14 cellular contexts compared by ENCODE assay signal in genomic region chr7:27123021-27123476, GRCh38. TPM values are rescaled to one million over a fixed set of nuclear protein-coding genes. Genes with fewer than 3 reads are reported as not detected.
DNase-seq lines count a peak whose midpoint lies in the region; ATAC-seq, FAIRE-seq and TF ChIP-seq lines count a peak whose summit lies in the region.
"Had no signal": no experiment of that assay in that cellular context is flagged by ENCODE, and none has a peak within 500 bp of the region (broad histone marks: within the 10 kb centered on the region; RNA-seq: fewer than 3 reads in every experiment).

No MANE protein-coding gene starts in this region.

- H3K27ac ChIP-seq in astrocyte (ENCODE audit: low read depth, low read length) = peak overlapping the region; percentile 84

- H4K20me1 ChIP-seq in astrocyte (ENCODE audit: insufficient read depth, low read length) = no peaks in the 10 kb centered on the region

- POLR2A ChIA-PET in activated CD4-positive, alpha-beta memory T cell treated with anti-CD3 and anti-CD28 coated beads, Interleukin-2, amount 10 ng/mL, durations not matched to agents 7 days and 5 days (lab: Charles Lee) = no interaction called here

- H3K4me3 Mint-ChIP-seq in astrocyte (ENCODE audit: unreplicated experiment) (no peak overlapping the region), progenitor cell of endocrine pancreas (ENCODE audit: low read depth) (peak overlapping the region; percentile 97)
- H3K4me3 Mint-ChIP-seq in stimulated activated naive CD8-positive, alpha-beta T cell treated with anti-CD3 and anti-CD28 coated beads, Interleukin-15, amount 100 ng/mL, for 72 hours = no peak overlapping the region
- H3K4me3 Mint-ChIP-seq in activated CD4-positive, alpha-beta memory T cell treated with anti-CD3 and anti-CD28 coated beads, Interleukin-2, amount 10 ng/mL, durations not matched to agents 7 days and 5 days = no peak overlapping the region
- H3K4me3 Mint-ChIP-seq: stimulated activated memory B cell treated with anti-CD40 and anti-IgM and Interleukin-4, amounts not matched to agents 10 μg/mL and 1 μg/mL and 100 μg/mL, for 72 hours had no signal

- H3K9me3 Mint-ChIP-seq in astrocyte (ENCODE audit: unreplicated experiment) (peaks cover 49% of the 10 kb centered on the region), progenitor cell of endocrine pancreas (ENCODE audit: low read depth) (no peaks in the 10 kb centered on the region)
- H3K9me3 Mint-ChIP-seq in stimulated activated naive CD8-positive, alpha-beta T cell treated with anti-CD3 and anti-CD28 coated beads, Interleukin-15, amount 100 ng/mL, for 72 hours = no peaks in the 10 kb centered on the region
- H3K9me3 Mint-ChIP-seq in activated CD4-positive, alpha-beta memory T cell treated with anti-CD3 and anti-CD28 coated beads, Interleukin-2, amount 10 ng/mL, durations not matched to agents 7 days and 5 days = no peaks in the 10 kb centered on the region
- H3K9me3 Mint-ChIP-seq: stimulated activated memory B cell treated with anti-CD40 and anti-IgM and Interleukin-4, amounts not matched to agents 10 μg/mL and 1 μg/mL and 100 μg/mL, for 72 hours had no signal

- H3K9me3 ChIP-seq in astrocyte (ENCODE audit: insufficient read depth, low read depth, low read length) (no peaks in the 10 kb centered on the region), iPS-15b (ENCODE audit: control insufficient read depth, insufficient read depth, low read length) (no peaks in the 10 kb centered on the region)

- H3K4me2 ChIP-seq in astrocyte (ENCODE audit: low read length) = peak overlapping the region; percentile 83

- H3K79me2 ChIP-seq in astrocyte (ENCODE audit: insufficient read depth, low read length) = peaks cover 29% of the 10 kb centered on the region

- ATAC-seq in stimulated activated naive CD8-positive, alpha-beta T cell treated with anti-CD3 and anti-CD28 coated beads, Interleukin-15, amount 100 ng/mL, for 72 hours = no peak
- ATAC-seq: left cardiac atrium had no signal

- H3K4me1 Mint-ChIP-seq in astrocyte (ENCODE audit: low read depth, unreplicated experiment) (peaks cover 2% of the 10 kb centered on the region), progenitor cell of endocrine pancreas (ENCODE audit: low read depth) (peaks cover 94% of the 10 kb centered on the region)
- H3K4me1 Mint-ChIP-seq in stimulated activated naive CD8-positive, alpha-beta T cell treated with anti-CD3 and anti-CD28 coated beads, Interleukin-15, amount 100 ng/mL, for 72 hours = no peaks in the 10 kb centered on the region
- no peaks in the 10 kb centered on the region for H3K4me1 Mint-ChIP-seq in activated CD4-positive, alpha-beta memory T cell treated with anti-CD3 and anti-CD28 coated beads, Interleukin-2, amount 10 ng/mL, durations not matched to agents 7 days and 5 days
- H3K4me1 Mint-ChIP-seq: stimulated activated memory B cell treated with anti-CD40 and anti-IgM and Interleukin-4, amounts not matched to agents 10 μg/mL and 1 μg/mL and 100 μg/mL, for 72 hours had no signal

- H3K27ac Mint-ChIP-seq in astrocyte (ENCODE audit: unreplicated experiment) (no peak overlapping the region), progenitor cell of endocrine pancreas (peak overlapping the region; percentile 99)
- H3K27ac Mint-ChIP-seq in stimulated activated naive CD8-positive, alpha-beta T cell treated with anti-CD3 and anti-CD28 coated beads, Interleukin-15, amount 100 ng/mL, for 72 hours = no peak overlapping the region
- H3K27ac Mint-ChIP-seq in activated CD4-positive, alpha-beta memory T cell treated with anti-CD3 and anti-CD28 coated beads, Interleukin-2, amount 10 ng/mL, durations not matched to agents 7 days and 5 days = no peak overlapping the region
- H3K27ac Mint-ChIP-seq: stimulated activated memory B cell treated with anti-CD40 and anti-IgM and Interleukin-4, amounts not matched to agents 10 μg/mL and 1 μg/mL and 100 μg/mL, for 72 hours had no signal

- H3K36me3 ChIP-seq in astrocyte (ENCODE audit: insufficient read depth, low read length) (no peaks in the 10 kb centered on the region), iPS-15b (ENCODE audit: control insufficient read depth, insufficient read depth, low read length) (no peaks in the 10 kb centered on the region)

- FAIRE-seq in G401.6 (lab: Jason Lieb, UNC) = peak; percentile 78
- FAIRE-seq in astrocyte (lab: Jason Lieb, UNC) = no peak

- H3K9ac ChIP-seq in astrocyte (ENCODE audit: low read length) = peak overlapping the region; percentile 83
- no peak overlapping the region for H3K9ac ChIP-seq in iPS-15b (ENCODE audit: low read depth, low read length)

- TF ChIP-seq CTCF in astrocyte (IDR thresholded peaks at IDR 0.05; ENCODE audit: insufficient read depth, low read depth, low read length) = no peak
- no peak for TF ChIP-seq CTCF in progenitor cell of endocrine pancreas (IDR thresholded peaks at IDR 0.05; ENCODE audit: unreplicated experiment)

- H3K27me3 ChIP-seq in astrocyte (ENCODE audit: insufficient read depth, low read length) (peaks cover 69% of the 10 kb centered on the region), iPS-15b (ENCODE audit: control insufficient read depth, insufficient read depth, low read length) (peaks cover 100% of the 10 kb centered on the region)

- CTCF ChIA-PET in activated CD4-positive, alpha-beta memory T cell treated with anti-CD3 and anti-CD28 coated beads, Interleukin-2, amount 10 ng/mL, durations not matched to agents 7 days and 5 days (lab: Charles Lee) = no interaction called here

- H3K36me3 Mint-ChIP-seq in astrocyte (ENCODE audit: low read depth, unreplicated experiment) (peaks cover 2% of the 10 kb centered on the region), progenitor cell of endocrine pancreas (ENCODE audit: insufficient read depth) (peaks cover 9% of the 10 kb centered on the region)
- H3K36me3 Mint-ChIP-seq in activated CD4-positive, alpha-beta memory T cell treated with anti-CD3 and anti-CD28 coated beads, Interleukin-2, amount 10 ng/mL, durations not matched to agents 7 days and 5 days (ENCODE audit: low read depth) = no peaks in the 10 kb centered on the region
- H3K36me3 Mint-ChIP-seq: stimulated activated memory B cell treated with anti-CD40 and anti-IgM and Interleukin-4, amounts not matched to agents 10 μg/mL and 1 μg/mL and 100 μg/mL, for 72 hours had no signal

- DNase-seq in astrocyte (ENCODE audit: low read depth) = peak; percentile 64
- DNase-seq in progenitor cell of endocrine pancreas (ENCODE audit: low spot score, unreplicated experiment) = no peak
- no peak for DNase-seq in germinal center (ENCODE audit: low spot score)
- no peak for DNase-seq in stimulated activated naive CD8-positive, alpha-beta T cell treated with anti-CD3 and anti-CD28 coated beads, Interleukin-15, amount 100 ng/mL, for 72 hours
- no peak for DNase-seq in AG20443 (ENCODE audit: low spot score)
- DNase-seq in activated CD4-positive, alpha-beta memory T cell treated with anti-CD3 and anti-CD28 coated beads, Interleukin-2, amount 10 ng/mL, durations not matched to agents 7 days and 5 days = no peak
- DNase-seq: activated naive CD4-positive, alpha-beta T cell; cerebellar nuclear complex; foreskin fibroblast; left cardiac atrium had no signal

- H3K4me3 ChIP-seq in astrocyte (ENCODE audit: insufficient read depth, low read depth, low read length) = peak overlapping the region; percentile 60
- H3K4me3 ChIP-seq in iPS-15b (ENCODE audit: low read depth, low read length) = peak overlapping the region; percentile 33

- H3K27me3 Mint-ChIP-seq in astrocyte (ENCODE audit: low read depth, unreplicated experiment) = peaks cover 99% of the 10 kb centered on the region
- no peaks in the 10 kb centered on the region for H3K27me3 Mint-ChIP-seq in progenitor cell of endocrine pancreas
- H3K27me3 Mint-ChIP-seq in stimulated activated naive CD8-positive, alpha-beta T cell treated with anti-CD3 and anti-CD28 coated beads, Interleukin-15, amount 100 ng/mL, for 72 hours = peaks cover 38% of the 10 kb centered on the region
- H3K27me3 Mint-ChIP-seq in activated CD4-positive, alpha-beta memory T cell treated with anti-CD3 and anti-CD28 coated beads, Interleukin-2, amount 10 ng/mL, durations not matched to agents 7 days and 5 days = peaks cover 23% of the 10 kb centered on the region

- no peak overlapping the region for H2AFZ ChIP-seq in astrocyte (ENCODE audit: low read depth, low read length)

- peaks cover 11% of the 10 kb centered on the region for H3K4me1 ChIP-seq in astrocyte (ENCODE audit: insufficient read depth, low read length)
- no peaks in the 10 kb centered on the region for H3K4me1 ChIP-seq in iPS-15b (ENCODE audit: control insufficient read depth, insufficient read depth, low read length)

RNA-seq across cellular contexts. Expression of gene HOXA4, which starts 7.5 kb away (rescaled TPM):
- total RNA-seq in astrocyte = not detected in 2 replicates
- total RNA-seq in progenitor cell of endocrine pancreas = 13.7 TPM in 2 replicates
- total RNA-seq in activated CD4-positive, alpha-beta memory T cell treated with anti-CD3 and anti-CD28 coated beads, Interleukin-2, amount 10 ng/mL, durations not matched to agents 7 days and 5 days = under 1 TPM in 1 of 2 experiments, not detected in 1; 0.15 TPM

RNA-seq across cellular contexts. Expression of gene HOXA5, which starts 20.4 kb away (rescaled TPM):
- not detected in 2 replicates for total RNA-seq in astrocyte
- total RNA-seq in progenitor cell of endocrine pancreas = 12.6 and 18.1 TPM in 2 replicates
- not detected for total RNA-seq in activated CD4-positive, alpha-beta memory T cell treated with anti-CD3 and anti-CD28 coated beads, Interleukin-2, amount 10 ng/mL, durations not matched to agents 7 days and 5 days
- total RNA-seq: T-helper 1 cell treated with Interleukin-12 subunit alpha and Interleukin-12 subunit beta and Interleukin-4 antibody, amounts not matched to agents 30 ng/mL and 1 ng/mL, for 36 hours had no signal

RNA-seq across cellular contexts. Expression of gene HOXA2, which starts 20.6 kb away (rescaled TPM):
- total RNA-seq in astrocyte = not detected in 2 replicates
- total RNA-seq in progenitor cell of endocrine pancreas = 17.9 and 18.6 TPM in 2 replicates
- total RNA-seq in activated CD4-positive, alpha-beta memory T cell treated with anti-CD3 and anti-CD28 coated beads, Interleukin-2, amount 10 ng/mL, durations not matched to agents 7 days and 5 days = not detected
- total RNA-seq: T-helper 1 cell treated with Interleukin-12 subunit alpha and Interleukin-12 subunit beta and Interleukin-4 antibody, amounts not matched to agents 30 ng/mL and 1 ng/mL, for 36 hours had no signal

RNA-seq across cellular contexts. Expression of gene HOXA6, which starts 24.5 kb away (rescaled TPM):
- total RNA-seq in astrocyte (not detected in 2 replicates), progenitor cell of endocrine pancreas (0.38 TPM in 1 of 2 replicates, not detected in the other)
- not detected for total RNA-seq in activated CD4-positive, alpha-beta memory T cell treated with anti-CD3 and anti-CD28 coated beads, Interleukin-2, amount 10 ng/mL, durations not matched to agents 7 days and 5 days
- total RNA-seq: left cardiac atrium; T-helper 1 cell treated with Interleukin-12 subunit alpha and Interleukin-12 subunit beta and Interleukin-4 antibody, amounts not matched to agents 30 ng/mL and 1 ng/mL, for 36 hours had no signal

RNA-seq across cellular contexts. Expression of gene HOXA1, which starts 27.2 kb away (rescaled TPM):
- 0.23 TPM in 1 of 2 replicates, not detected in the other for total RNA-seq in astrocyte
- 27.4 and 31.2 TPM in 2 replicates for total RNA-seq in progenitor cell of endocrine pancreas
- under 1 TPM; 0.70 to 0.86 TPM for total RNA-seq in activated CD4-positive, alpha-beta memory T cell treated with anti-CD3 and anti-CD28 coated beads, Interleukin-2, amount 10 ng/mL, durations not matched to agents 7 days and 5 days

Comparison
In these comparisons a context has a peak if more than half of its experiments do, and no peak if none do; other contexts are left out.
1. RNA of gene HOXA4, which starts 7.5 kb away (total RNA-seq): 13.7 TPM in progenitor cell of endocrine pancreas; 0.15 TPM in activated CD4-positive, alpha-beta memory T cell treated with anti-CD3 and anti-CD28 coated beads, Interleukin-2, amount 10 ng/mL, durations not matched to agents 7 days and 5 days and not detected in astrocyte; every median in the first group is over 10 times any median in the second.
2. RNA of gene HOXA5, which starts 20.4 kb away (total RNA-seq): 12.6 to 18.1 TPM in progenitor cell of endocrine pancreas; not detected in astrocyte and not detected in activated CD4-positive, alpha-beta memory T cell treated with anti-CD3 and anti-CD28 coated beads, Interleukin-2, amount 10 ng/mL, durations not matched to agents 7 days and 5 days; every median in the first group is over 10 times any median in the second.
3. RNA of gene HOXA2, which starts 20.6 kb away (total RNA-seq): 17.9 to 18.6 TPM in progenitor cell of endocrine pancreas; not detected in astrocyte and not detected in activated CD4-positive, alpha-beta memory T cell treated with anti-CD3 and anti-CD28 coated beads, Interleukin-2, amount 10 ng/mL, durations not matched to agents 7 days and 5 days; every median in the first group is over 10 times any median in the second.